1 cellular context compared by ENCODE assay signal in genomic region chr6:73523434-73524123, GRCh38.
TF ChIP-seq lines count a peak whose summit lies in the region.

No MANE protein-coding gene starts in this region.

TF ChIP-seq in K562, 482 proteins besides CTCF, POLR2A, EP300 and RAD21 (continued from another document and continues in another):
- no peak for TF ChIP-seq HMBOX1 (IDR thresholded peaks at IDR 0.05)
- TF ChIP-seq DPF2 (IDR thresholded peaks at IDR 0.05): no peak; the same call in 1 of the 2 replicates
- TF ChIP-seq CREB5 (CRISPR knock-in tag; IDR thresholded peaks at IDR 0.05): no peak
- no peak for TF ChIP-seq BRF2 (IDR thresholded peaks at IDR 0.05; ENCODE audit: borderline replicate concordance, insufficient read depth, insufficient read length)
- no peak for TF ChIP-seq BMI1 (IDR thresholded peaks at IDR 0.05; ENCODE audit: low read length)
- 0 out of 2 replicates have a peak, but pooled peaks have one; percentile 31 for TF ChIP-seq PTBP1 (IDR thresholded peaks at IDR 0.05; ENCODE audit: low read depth, low read length)
- TF ChIP-seq ARID1B (IDR thresholded peaks at IDR 0.05): no peak; the same call in 1 of the 2 replicates
- TF ChIP-seq SETDB1 (IDR thresholded peaks at IDR 0.05; ENCODE audit: low read length): no peak
- TF ChIP-seq ZNF232 (CRISPR knock-in tag; IDR thresholded peaks at IDR 0.05): no peak
- no peak for TF ChIP-seq ZNF780A (CRISPR knock-in tag; IDR thresholded peaks at IDR 0.05)
- TF ChIP-seq CREB3L1 (IDR thresholded peaks at IDR 0.05; ENCODE audit: borderline replicate concordance, low read depth): no peak
- TF ChIP-seq C11orf30 (IDR thresholded peaks at IDR 0.05; ENCODE audit: low read depth): no peak
- no peak for TF ChIP-seq CREBBP (IDR thresholded peaks at IDR 0.05; ENCODE audit: low read depth, low read length)
- TF ChIP-seq NFATC3 (IDR thresholded peaks at IDR 0.05): no peak
- TF ChIP-seq ZBTB33 (CRISPR knock-in tag; IDR thresholded peaks at IDR 0.05): peak; percentile 37; the same call in 1 of the 2 replicates
- TF ChIP-seq ZNF175 (CRISPR knock-in tag; IDR thresholded peaks at IDR 0.05; ENCODE audit: low read depth): peak; percentile 70; the same call in 1 of the 2 replicates
- TF ChIP-seq ZNF408 (CRISPR knock-in tag; IDR thresholded peaks at IDR 0.05; ENCODE audit: low read depth): no peak
- no peak for TF ChIP-seq NCOA4 (IDR thresholded peaks at IDR 0.05; ENCODE audit: partially characterized antibody)
- no peak for TF ChIP-seq ZNF445 (CRISPR knock-in tag; IDR thresholded peaks at IDR 0.05; ENCODE audit: low read depth)
- TF ChIP-seq BDP1 (IDR thresholded peaks at IDR 0.05; ENCODE audit: insufficient read depth, insufficient read length): no peak
- no peak for TF ChIP-seq ZNF384 (IDR thresholded peaks at IDR 0.05; ENCODE audit: low read depth, low read length)
- peak; percentile 59 to 95 for TF ChIP-seq ETV6 (IDR thresholded peaks at IDR 0.05; ENCODE audit: borderline replicate concordance in 1 of 2, low read depth in 2 of 2, low read length in 1 of 2)
- no peak for TF ChIP-seq ETV6 (CRISPR knock-in tag; IDR thresholded peaks at IDR 0.05; ENCODE audit: borderline replicate concordance)
- TF ChIP-seq U2AF1 (optimal IDR thresholded peaks at IDR 0.05; ENCODE audit: low read depth, low read length): no peak
- no peak for TF ChIP-seq ZNF3 (CRISPR knock-in tag; IDR thresholded peaks at IDR 0.05)
- no peak for TF ChIP-seq WHSC1 (IDR thresholded peaks at IDR 0.05; ENCODE audit: low read length)
- no peak for TF ChIP-seq ZNF318 (IDR thresholded peaks at IDR 0.05; ENCODE audit: borderline replicate concordance in 1 of 2, low read depth in 1 of 2)
- TF ChIP-seq ETS1 (conservative IDR thresholded peaks at IDR 0.05; ENCODE audit: control insufficient read depth, low read depth, low read length): peak; percentile 88
- peak; percentile 56 for TF ChIP-seq PRDM10 (IDR thresholded peaks at IDR 0.05; ENCODE audit: partially characterized antibody)
- no peak for TF ChIP-seq ZNF395 (CRISPR knock-in tag; IDR thresholded peaks at IDR 0.05)
- no peak for TF ChIP-seq TAF15 (IDR thresholded peaks at IDR 0.05; ENCODE audit: low read depth, low read length)
- TF ChIP-seq SPI1 (IDR thresholded peaks at IDR 0.05; ENCODE audit: borderline replicate concordance, low read depth, low read length): peak; percentile 71
- TF ChIP-seq ZNF24 (IDR thresholded peaks at IDR 0.05): no peak
- TF ChIP-seq DMBX1 (CRISPR knock-in tag; IDR thresholded peaks at IDR 0.05; ENCODE audit: borderline replicate concordance): no peak
- TF ChIP-seq RFX7 (CRISPR knock-in tag; IDR thresholded peaks at IDR 0.05): no peak
- TF ChIP-seq RBM14 (IDR thresholded peaks at IDR 0.05; ENCODE audit: borderline replicate concordance, insufficient read depth, low read depth, low read length): no peak
